Comparison of ENCODE assay signal across 18 cellular contexts in genomic region chr7:50687096-50687495, GRCh38.
DNase-seq lines count a peak whose midpoint lies in the region; ATAC-seq, FAIRE-seq and TF ChIP-seq lines count a peak whose summit lies in the region.
"Had no signal": no experiment of that assay in that cellular context is flagged by ENCODE, and none has a peak within 500 bp of the region (broad histone marks: within the 10 kb centered on the region; RNA-seq: fewer than 3 reads in every experiment).

No MANE protein-coding gene starts in this region.

- CTCF ChIA-PET in HepG2 (lab: Yijun Ruan, JAX; ENCODE audit: low intra/inter-chr PET ratio, low total read pairs), result no interaction called here
- CTCF ChIA-PET in activated CD4-positive, alpha-beta memory T cell treated with anti-CD3 and anti-CD28 coated beads, Interleukin-2, amount 10 ng/mL, durations not matched to agents 7 days and 5 days (lab: Charles Lee), result no interaction called here

- no peak overlapping the region for H3K4me3 ChIP-seq in liver (ENCODE audit: low read depth in 1 of 3, low read length in 3 of 3)
- no peak overlapping the region for H3K4me3 ChIP-seq in HepG2 (replicated peaks in 1 of 3; ENCODE audit: insufficient read depth in 1 of 3, low read depth in 2 of 3, low read length in 3 of 3)
- H3K4me3 ChIP-seq in esophagus muscularis mucosa, result no peak overlapping the region
- H3K4me3 ChIP-seq in neuronal stem cell (ENCODE audit: low read length in 2 of 2), result no peak overlapping the region
- H3K4me3 ChIP-seq: BLaER1 treated with 17β-estradiol and CSF1 and Interleukin-3, amounts not matched to agents 10 nM and 100 nM had no signal

- H2BK15ac ChIP-seq in neuronal stem cell (ENCODE audit: low read length), result no peak overlapping the region

- POLR2A ChIA-PET in HepG2 (lab: Yijun Ruan, JAX), result no interaction called here
- POLR2A ChIA-PET in activated CD4-positive, alpha-beta memory T cell treated with anti-CD3 and anti-CD28 coated beads, Interleukin-2, amount 10 ng/mL, durations not matched to agents 7 days and 5 days (lab: Charles Lee), result no interaction called here

- H4K20me1 ChIP-seq in HepG2 (ENCODE audit: insufficient read depth, low read length), result no peaks in the 10 kb centered on the region

- no peaks in the 10 kb centered on the region for H3K36me3 Mint-ChIP-seq in activated CD4-positive, alpha-beta memory T cell treated with anti-CD3 and anti-CD28 coated beads, Interleukin-2, amount 10 ng/mL, durations not matched to agents 7 days and 5 days (ENCODE audit: low read depth)

- H3K9me3 ChIP-seq in liver (ENCODE audit: control insufficient read depth in 4 of 4, low read length in 3 of 4), result no peaks in the 10 kb centered on the region
- H3K9me3 ChIP-seq in HepG2 (ENCODE audit: low read length), result no peaks in the 10 kb centered on the region
- no peaks in the 10 kb centered on the region for H3K9me3 ChIP-seq in esophagus muscularis mucosa
- H3K9me3 ChIP-seq in neuronal stem cell (replicated peaks in 1 of 2; ENCODE audit: control insufficient read depth in 2 of 2, insufficient read depth in 1 of 2, low read depth in 1 of 2, low read length in 2 of 2), result peaks cover 1 to 3% of the 10 kb centered on the region in 2 donors
- H3K9me3 ChIP-seq: SK-N-SH had no signal

- peaks cover 2% of the 10 kb centered on the region for H3K79me1 ChIP-seq in neuronal stem cell (ENCODE audit: low read depth, low read length)

- H3K4me1 ChIP-seq in liver (ENCODE audit: control insufficient read depth in 4 of 4, insufficient read depth in 4 of 4, low read length in 3 of 4) (peaks cover 2 to 60% (median 45%) of the 10 kb centered on the region in 4 donors), HepG2 (ENCODE audit: insufficient read depth, low read length) (no peaks in the 10 kb centered on the region), esophagus muscularis mucosa (peaks cover 36 to 70% (median 61%) of the 10 kb centered on the region in 4 donors), neuronal stem cell (ENCODE audit: control insufficient read depth in 2 of 2, insufficient read depth in 1 of 2, low read depth in 1 of 2, low read length in 2 of 2) (peaks cover 4 to 19% of the 10 kb centered on the region in 2 donors)

- H3K4me2 ChIP-seq in HepG2 (ENCODE audit: low read depth, low read length) (no peak overlapping the region), neuronal stem cell (ENCODE audit: insufficient read depth, low read length, poor library complexity, severe bottlenecking) (no peak overlapping the region)
- H3K4me2 ChIP-seq: SK-N-SH had no signal

- H3K27ac ChIP-seq in liver (ENCODE audit: low read depth in 1 of 2, low read length in 2 of 2) (peak overlapping the region; percentile 78 to 88), HepG2 (ENCODE audit: extremely low read length, insufficient read depth, low read length) (no peak overlapping the region), esophagus muscularis mucosa (replicated peaks in 1 of 4) (peak overlapping the region; percentile 40 to 87 (median 83)), neuronal stem cell (replicated peaks; ENCODE audit: low read length) (no peak overlapping the region)

- no peak overlapping the region for H3K4me3 Mint-ChIP-seq in activated CD4-positive, alpha-beta memory T cell treated with anti-CD3 and anti-CD28 coated beads, Interleukin-2, amount 10 ng/mL, durations not matched to agents 7 days and 5 days
- H3K4me3 Mint-ChIP-seq: CD8-positive, alpha-beta T cell had no signal

- no peak overlapping the region for H4K8ac ChIP-seq in neuronal stem cell (ENCODE audit: low read depth, low read length)

- H3K4ac ChIP-seq in neuronal stem cell (ENCODE audit: low read length), result no peak overlapping the region

- no peak overlapping the region for H2BK120ac ChIP-seq in neuronal stem cell (ENCODE audit: low read depth, low read length)

- DNase-seq in HepG2 (ENCODE audit: low spot score) (no peak), esophagus muscularis mucosa (ENCODE audit: extremely low spot score) (no peak), neuronal stem cell (ENCODE audit: low spot score) (no peak), SIG-M5 treated with dmso at 0.1 percent for 504 hours (lab: John Stamatoyannopoulos, UW; ENCODE audit: unreplicated experiment) (no peak)
- DNase-seq in activated CD4-positive, alpha-beta memory T cell treated with anti-CD3 and anti-CD28 coated beads, Interleukin-2, amount 10 ng/mL, durations not matched to agents 7 days and 5 days, result no peak
- DNase-seq: Calu3; CD8-positive, alpha-beta T cell; NCI-H1105; NCI-H2081 treated with DMSO at 0.1 percent for 48 hours; NCI-H510A treated with DMSO at 0.1 percent for 48 hours; NCI-H774; SHP77; SK-N-SH had no signal

- in situ Hi-C loops in HepG2 (cut with HindIII; ENCODE audit: extremely low pct_ligation_motif_present, low pct_unique_long_range_greater_than_20kb), result loop anchor here (25.0 kb wide), 1 partner anchor 550 kb away; no protein-coding TSS in a partner anchor

- H3K14ac ChIP-seq in neuronal stem cell (ENCODE audit: low read length), result no peak overlapping the region

- no peak overlapping the region for H3K23ac ChIP-seq in neuronal stem cell (ENCODE audit: low read depth, low read length, poor library complexity)

- 59% methylated on average over 6 of the region's 6 CpGs for WGBS in liver
- WGBS in HepG2 (ENCODE audit: low lambda C conversion rate), result 84% methylated on average over 6 of the region's 6 CpGs
- WGBS in esophagus muscularis mucosa, result 89% methylated on average over 6 of the region's 6 CpGs
- no CpG with 5 or more reads among the region's 6 CpGs for WGBS in neuronal stem cell (ENCODE audit: extremely low coverage in 2 of 2, insufficient read length in 2 of 2, insufficient replicate concordance in 1 of 2), 2 donors

- H3K9ac ChIP-seq in liver (ENCODE audit: low read depth in 1 of 2, low read length in 2 of 2) (no peak overlapping the region), HepG2 (ENCODE audit: insufficient read depth, low read depth, low read length) (no peak overlapping the region), neuronal stem cell (ENCODE audit: low read depth, low read length, poor library complexity) (no peak overlapping the region)
- H3K9ac ChIP-seq: BLaER1 treated with 17β-estradiol and CSF1 and Interleukin-3, amounts not matched to agents 10 nM and 100 nM; SK-N-SH had no signal

- TF ChIP-seq RAD21 in liver (IDR thresholded peaks at IDR 0.05), result no peak
- no peak for TF ChIP-seq RAD21 in HepG2 (CRISPR knock-in tag; IDR thresholded peaks at IDR 0.05)

- peak overlapping the region; percentile 16 for H3K18ac ChIP-seq in neuronal stem cell (ENCODE audit: low read length)

- H2AK5ac ChIP-seq in neuronal stem cell (ENCODE audit: low read depth, low read length), result no peak overlapping the region

- no peak for TF ChIP-seq CTCF in liver (IDR thresholded peaks at IDR 0.05; ENCODE audit: low read depth, low read length, missing input control)
- TF ChIP-seq CTCF in HepG2 (CRISPR knock-in tag; IDR thresholded peaks at IDR 0.05), result no peak
- no peak for TF ChIP-seq CTCF in esophagus muscularis mucosa (IDR thresholded peaks at IDR 0.05)

- H2BK5ac ChIP-seq in neuronal stem cell (ENCODE audit: low read length), result no peak overlapping the region

- no peaks in the 10 kb centered on the region for H3K79me2 ChIP-seq in HepG2 (ENCODE audit: insufficient read depth, low read length)

- ATAC-seq in HepG2, result no peak
- no peak for ATAC-seq in GM18511 (IDR thresholded peaks at IDR 0.05; ENCODE audit: unreplicated experiment)
- ATAC-seq: CD8-positive, alpha-beta T cell had no signal

- BruUV-seq in HepG2 (replicated peaks; lab: Mats Ljungman, UMichigan), result no TSS peak

- no peak overlapping the region for H3K27ac Mint-ChIP-seq in activated CD4-positive, alpha-beta memory T cell treated with anti-CD3 and anti-CD28 coated beads, Interleukin-2, amount 10 ng/mL, durations not matched to agents 7 days and 5 days
- H3K27ac Mint-ChIP-seq: CD8-positive, alpha-beta T cell had no signal

- peaks cover 0 to 4% (median 0%) of the 10 kb centered on the region in 4 donors for H3K36me3 ChIP-seq in liver (ENCODE audit: control insufficient read depth in 4 of 4, insufficient read depth in 3 of 4, low read depth in 1 of 4, low read length in 3 of 4)
- no peaks in the 10 kb centered on the region for H3K36me3 ChIP-seq in HepG2 (replicated peaks in 1 of 2; ENCODE audit: control insufficient read depth in 1 of 2, insufficient read depth in 2 of 2, low read length in 2 of 2)
- peaks cover 0 to 22% (median 8%) of the 10 kb centered on the region in 4 donors for H3K36me3 ChIP-seq in esophagus muscularis mucosa
- peaks cover 8 to 40% of the 10 kb centered on the region in 2 donors for H3K36me3 ChIP-seq in neuronal stem cell (replicated peaks in 1 of 2; ENCODE audit: control insufficient read depth in 2 of 2, insufficient read depth in 2 of 2, low read length in 2 of 2)

- H3K27me3 ChIP-seq in liver (ENCODE audit: control insufficient read depth in 4 of 4, insufficient read depth in 4 of 4, low read length in 3 of 4) (no peaks in the 10 kb centered on the region), HepG2 (ENCODE audit: control insufficient read depth in 1 of 2, insufficient read depth in 2 of 2, low read length in 2 of 2) (no peaks in the 10 kb centered on the region), esophagus muscularis mucosa (no peaks in the 10 kb centered on the region), neuronal stem cell (ENCODE audit: control insufficient read depth in 3 of 3, insufficient read depth in 3 of 3, low read depth in 1 of 3, low read length in 3 of 3) (no peaks in the 10 kb centered on the region)
- H3K27me3 ChIP-seq: BLaER1 treated with 17β-estradiol and CSF1 and Interleukin-3, amounts not matched to agents 10 nM and 100 nM had no signal

- no peak overlapping the region for H2BK12ac ChIP-seq in neuronal stem cell (ENCODE audit: low read length)

- no peak for FAIRE-seq in HepG2 (lab: Jason Lieb, UNC)
- FAIRE-seq: GM12892, RCC 7860 had no signal

- no peak overlapping the region for H2AFZ ChIP-seq in HepG2 (ENCODE audit: low read length)
- H2AFZ ChIP-seq in neuronal stem cell (ENCODE audit: low read length), result no peak overlapping the region

- no peak for TF ChIP-seq POLR2A in HepG2 (IDR thresholded peaks at IDR 0.05; ENCODE audit: insufficient read depth in 1 of 2, low read depth in 2 of 2, low read length in 2 of 2)
- no peak for TF ChIP-seq POLR2A in esophagus muscularis mucosa (IDR thresholded peaks at IDR 0.05; ENCODE audit: low read depth)

- TF ChIP-seq EP300 in HepG2 (IDR thresholded peaks at IDR 0.05; ENCODE audit: low read depth in 2 of 2, low read length in 2 of 2) (no peak), HepG2 (CRISPR knock-in tag; IDR thresholded peaks at IDR 0.05; ENCODE audit: borderline replicate concordance) (no peak), esophagus muscularis mucosa (IDR thresholded peaks at IDR 0.05) (no peak)

- intact Hi-C loops in HepG2 (cut with micrococcal nuclease; ENCODE audit: unreplicated experiment), result no loop called here
- intact Hi-C loops in esophagus muscularis mucosa (cut with DNase I), result loop anchor here (5.0 kb wide), 1 partner anchor 105 kb away; no protein-coding TSS in a partner anchor

- no peaks in the 10 kb centered on the region for H3K9me3 Mint-ChIP-seq in activated CD4-positive, alpha-beta memory T cell treated with anti-CD3 and anti-CD28 coated beads, Interleukin-2, amount 10 ng/mL, durations not matched to agents 7 days and 5 days
- H3K9me3 Mint-ChIP-seq: CD8-positive, alpha-beta T cell had no signal

- H3K4me1 Mint-ChIP-seq in activated CD4-positive, alpha-beta memory T cell treated with anti-CD3 and anti-CD28 coated beads, Interleukin-2, amount 10 ng/mL, durations not matched to agents 7 days and 5 days, result no peaks in the 10 kb centered on the region

- H4K91ac ChIP-seq in neuronal stem cell (ENCODE audit: low read depth, low read length, poor library complexity), result no peak overlapping the region

- H3K27me3 Mint-ChIP-seq in activated CD4-positive, alpha-beta memory T cell treated with anti-CD3 and anti-CD28 coated beads, Interleukin-2, amount 10 ng/mL, durations not matched to agents 7 days and 5 days, result no peaks in the 10 kb centered on the region

Comparison
In these comparisons a context has a peak if more than half of its experiments do, and no peak if none do; other contexts are left out.
1. H3K27ac ChIP-seq: peak in liver (2 of 2) and esophagus muscularis mucosa (4 of 4); none in HepG2 (single experiment) and neuronal stem cell (single experiment).